In the genomic region with DNA sequence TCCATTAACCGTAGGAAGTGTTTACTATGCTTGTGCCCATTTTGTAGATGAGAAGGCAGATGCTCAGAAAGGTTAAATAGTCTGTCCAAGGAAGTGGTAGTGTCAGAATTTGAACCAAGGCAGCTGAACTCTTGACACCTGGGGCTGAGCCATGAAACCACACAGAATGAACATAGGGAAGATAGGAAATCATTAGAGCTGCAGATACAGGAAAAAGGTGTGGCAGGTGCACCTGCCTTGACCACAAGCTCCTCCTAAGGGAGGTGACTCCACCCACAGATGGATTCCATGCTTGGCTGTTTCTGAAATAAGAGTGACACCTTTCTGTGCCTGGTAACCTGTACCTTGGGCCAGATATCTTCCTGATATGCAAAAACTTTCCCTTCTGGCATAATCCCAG, we compare ENCODE assay signal across 16 cellular contexts.
"Had no signal": no experiment of that assay in that cellular context is flagged by ENCODE, and none has a peak within 500 bp of the region (broad histone marks: within the 10 kb centered on the region; RNA-seq: fewer than 3 reads in every experiment).

No MANE protein-coding gene starts in this region.

- DNase-seq: activated CD4-positive, alpha-beta T cell treated with anti-CD3 and anti-CD28 coated beads for 4 hours; activated CD8-positive, alpha-beta memory T cell treated with anti-CD3 and anti-CD28 coated beads, Interleukin-2, amount 50 U/mL, for 48 hours; activated CD8-positive, alpha-beta T cell treated with anti-CD3 and anti-CD28 coated beads, Interleukin-2, amount 10 ng/mL, durations not matched to agents 7 days and 5 days; activated naive CD8-positive, alpha-beta T cell treated with anti-CD3 and anti-CD28 coated beads, Interleukin-2, amount 10 ng/mL, durations not matched to agents 7 days and 5 days; aorta; dorsolateral prefrontal cortex; hypothalamus; kidney glomerular epithelial cell; pancreas; stimulated activated CD4-positive, alpha-beta T cell treated with anti-CD3 and anti-CD28 coated beads, Interleukin-2, amount 100 ng/mL, for 48 hours; stimulated activated naive CD8-positive, alpha-beta T cell treated with anti-CD3 and anti-CD28 coated beads, Interleukin-15, Interleukin-2, amounts not matched to agents 100 U/mL and 50 U/mL, for 24 hours; upper lobe of left lung; WERI-Rb-1 had no signal

- H3K9ac ChIP-seq: neural progenitor cell had no signal

- H3K27ac ChIP-seq: breast epithelium, dorsolateral prefrontal cortex, neural progenitor cell, pancreas, suprapubic skin, upper lobe of left lung, WERI-Rb-1 had no signal

- H3K27me3 ChIP-seq: dorsolateral prefrontal cortex, pancreas, upper lobe of left lung had no signal

- H3K36me3 Mint-ChIP-seq: activated naive CD8-positive, alpha-beta T cell treated with anti-CD3 and anti-CD28 coated beads, Interleukin-2, amount 10 ng/mL, durations not matched to agents 7 days and 5 days; neural progenitor cell had no signal

- H3K27ac Mint-ChIP-seq: activated CD8-positive, alpha-beta T cell treated with anti-CD3 and anti-CD28 coated beads, Interleukin-2, amount 10 ng/mL, durations not matched to agents 7 days and 5 days; activated naive CD8-positive, alpha-beta T cell treated with anti-CD3 and anti-CD28 coated beads, Interleukin-2, amount 10 ng/mL, durations not matched to agents 7 days and 5 days; neural progenitor cell had no signal

- H3K27me3 Mint-ChIP-seq: activated naive CD8-positive, alpha-beta T cell treated with anti-CD3 and anti-CD28 coated beads, Interleukin-2, amount 10 ng/mL, durations not matched to agents 7 days and 5 days had no signal

- H3K4me1 ChIP-seq: breast epithelium, pancreas, suprapubic skin, upper lobe of left lung had no signal

- FAIRE-seq: pancreas had no signal

- H3K4me2 ChIP-seq: neural progenitor cell had no signal

- H2AFZ ChIP-seq: neural progenitor cell had no signal

- H3K4me3 ChIP-seq: breast epithelium, dorsolateral prefrontal cortex, neural progenitor cell, pancreas, suprapubic skin, upper lobe of left lung had no signal

- H3K9me3 ChIP-seq: breast epithelium, pancreas, suprapubic skin, upper lobe of left lung had no signal

- H3K9me3 Mint-ChIP-seq: activated naive CD8-positive, alpha-beta T cell treated with anti-CD3 and anti-CD28 coated beads, Interleukin-2, amount 10 ng/mL, durations not matched to agents 7 days and 5 days; neural progenitor cell had no signal

- H3K36me3 ChIP-seq: breast epithelium, neural progenitor cell, pancreas, suprapubic skin, upper lobe of left lung, WERI-Rb-1 had no signal

- ATAC-seq: activated CD8-positive, alpha-beta T cell treated with anti-CD3 and anti-CD28 coated beads, Interleukin-2, amount 10 ng/mL, durations not matched to agents 7 days and 5 days; pancreas; stimulated activated naive CD8-positive, alpha-beta T cell treated with anti-CD3 and anti-CD28 coated beads, Interleukin-15, Interleukin-2, amounts not matched to agents 100 U/mL and 50 U/mL, for 24 hours had no signal

- H3K4me3 Mint-ChIP-seq: activated CD8-positive, alpha-beta T cell treated with anti-CD3 and anti-CD28 coated beads, Interleukin-2, amount 10 ng/mL, durations not matched to agents 7 days and 5 days; activated naive CD8-positive, alpha-beta T cell treated with anti-CD3 and anti-CD28 coated beads, Interleukin-2, amount 10 ng/mL, durations not matched to agents 7 days and 5 days; neural progenitor cell had no signal

- H3K4me1 Mint-ChIP-seq: activated naive CD8-positive, alpha-beta T cell treated with anti-CD3 and anti-CD28 coated beads, Interleukin-2, amount 10 ng/mL, durations not matched to agents 7 days and 5 days had no signal
